In genomic region chr22:42013385-42013784, GRCh38 we compare ENCODE assay signal across 1 cellular context.
"Had no signal": no experiment of that assay in that cellular context is flagged by ENCODE, and none has a peak within 500 bp of the region (broad histone marks: within the 10 kb centered on the region; RNA-seq: fewer than 3 reads in every experiment).

No MANE protein-coding gene starts in this region.

- ATAC-seq: GM12878 had no signal

- H3K4me3 ChIP-seq: GM12878 had no signal
